ENCODE assay signal across 9 cellular contexts in the genomic region with DNA sequence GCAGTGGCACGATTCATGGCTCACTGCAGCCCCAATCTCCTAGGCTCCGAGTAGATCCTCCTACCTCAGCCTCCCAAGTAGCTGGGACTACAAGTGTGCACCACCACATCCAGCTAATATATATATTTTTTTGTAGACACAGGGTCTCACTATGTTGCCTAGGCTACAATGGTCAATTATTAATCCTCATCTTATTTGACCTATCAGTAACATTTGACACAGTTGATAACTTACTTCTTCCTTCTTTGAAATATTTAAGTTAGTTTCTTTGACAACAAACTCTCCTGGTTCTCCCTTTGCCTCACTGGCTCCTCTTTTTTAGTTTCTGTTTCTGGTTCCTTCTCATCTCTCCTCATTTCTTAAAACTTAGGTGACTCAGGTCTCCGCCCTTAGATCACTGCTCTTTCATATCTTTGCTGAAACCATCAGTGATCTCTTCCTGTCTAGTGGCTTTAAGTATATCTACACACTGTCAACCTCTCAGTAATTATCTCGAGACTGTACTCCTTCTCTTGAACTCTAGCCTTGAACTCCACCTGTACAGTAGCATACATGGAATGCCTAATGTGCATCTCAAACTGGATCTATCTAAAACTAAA. TPM values are rescaled to one million over a fixed set of nuclear protein-coding genes. Genes with fewer than 3 reads are reported as not detected.
DNase-seq lines count a peak whose midpoint lies in the region; ATAC-seq and TF ChIP-seq lines count a peak whose summit lies in the region.
"Had no signal": no experiment of that assay in that cellular context is flagged by ENCODE, and none has a peak within 500 bp of the region (broad histone marks: within the 10 kb centered on the region; RNA-seq: fewer than 3 reads in every experiment).

No MANE protein-coding gene starts in this region.

- DNase-seq in CD4-positive, CD25-positive, alpha-beta regulatory T cell = peak in 2 of 3 donors; percentile 46 to 93
- DNase-seq in T-helper 17 cell = no peak
- DNase-seq in Right ventricle myocardium inferior (ENCODE audit: missing footprints) = no peak
- no peak for DNase-seq in mucosa of gallbladder (ENCODE audit: low spot score)
- DNase-seq in tibial nerve (ENCODE audit: low spot score in 2 of 2) = no peak
- no peak for DNase-seq in upper lobe of right lung
- DNase-seq: NCI-H748 treated with DMSO at 0.1 percent for 48 hours had no signal

- H3K27ac ChIP-seq in CD4-positive, CD25-positive, alpha-beta regulatory T cell (ENCODE audit: insufficient read depth, low read length, poor library complexity, severe bottlenecking) = peak overlapping the region; percentile 67
- H3K27ac ChIP-seq in tibial nerve (no peak overlapping the region), upper lobe of right lung (no peak overlapping the region)

- H3K36me3 ChIP-seq in CD4-positive, CD25-positive, alpha-beta regulatory T cell (ENCODE audit: control insufficient read depth, insufficient read depth, low read length) = peaks cover 4% of the 10 kb centered on the region
- H3K36me3 ChIP-seq in tibial nerve (peaks cover 0 to 71% (median 3%) of the 10 kb centered on the region in 3 donors), upper lobe of right lung (peaks cover 7% of the 10 kb centered on the region)

- no peak for TF ChIP-seq EP300 in tibial nerve (IDR thresholded peaks at IDR 0.05)

- H3K9me3 Mint-ChIP-seq in CD4-positive, CD25-positive, alpha-beta regulatory T cell = peaks cover 0 to 10% (median 1%) of the 10 kb centered on the region in 7 donors

- peak; percentile 98 to 99 for ATAC-seq in CD4-positive, CD25-positive, alpha-beta regulatory T cell (ENCODE audit: low read depth in 2 of 2)
- peak; percentile 97 for ATAC-seq in GM19351 (IDR thresholded peaks at IDR 0.05; ENCODE audit: unreplicated experiment)
- ATAC-seq in HG03045 (IDR thresholded peaks at IDR 0.05; ENCODE audit: unreplicated experiment) = peak; percentile 79
- ATAC-seq in T-helper 17 cell = peak; percentile 94
- ATAC-seq in Right ventricle myocardium inferior = no peak
- ATAC-seq in upper lobe of right lung = no peak

- H3K4me3 Mint-ChIP-seq in CD4-positive, CD25-positive, alpha-beta regulatory T cell = peak overlapping the region; percentile 2 to 71 (median 56)
- H3K4me3 Mint-ChIP-seq in T-helper 17 cell = peak overlapping the region; percentile 63

- H3K9me3 ChIP-seq in CD4-positive, CD25-positive, alpha-beta regulatory T cell (ENCODE audit: control insufficient read depth in 2 of 2, low read length in 2 of 2) = no peaks in the 10 kb centered on the region
- no peaks in the 10 kb centered on the region for H3K9me3 ChIP-seq in T-helper 17 cell (ENCODE audit: control insufficient read depth, low read length, poor library complexity, severe bottlenecking)
- H3K9me3 ChIP-seq in tibial nerve = no peaks in the 10 kb centered on the region
- no peaks in the 10 kb centered on the region for H3K9me3 ChIP-seq in upper lobe of right lung

- no peaks in the 10 kb centered on the region for H3K27me3 Mint-ChIP-seq in CD4-positive, CD25-positive, alpha-beta regulatory T cell
- no peaks in the 10 kb centered on the region for H3K27me3 Mint-ChIP-seq in T-helper 17 cell

- H3K4me3 ChIP-seq in CD4-positive, CD25-positive, alpha-beta regulatory T cell (ENCODE audit: low read depth, low read length) = peak overlapping the region; percentile 57
- no peak overlapping the region for H3K4me3 ChIP-seq in tibial nerve
- no peak overlapping the region for H3K4me3 ChIP-seq in upper lobe of right lung

- H3K4me1 ChIP-seq in CD4-positive, CD25-positive, alpha-beta regulatory T cell (ENCODE audit: control insufficient read depth, insufficient read depth, low read length, poor library complexity, severe bottlenecking) = peaks cover 12% of the 10 kb centered on the region
- H3K4me1 ChIP-seq in tibial nerve (no peaks in the 10 kb centered on the region), upper lobe of right lung (no peaks in the 10 kb centered on the region)

- no peaks in the 10 kb centered on the region for H3K27me3 ChIP-seq in CD4-positive, CD25-positive, alpha-beta regulatory T cell (ENCODE audit: control insufficient read depth, insufficient read depth, low read length)
- H3K27me3 ChIP-seq in tibial nerve (no peaks in the 10 kb centered on the region), upper lobe of right lung (no peaks in the 10 kb centered on the region)

- whole genome bisulfite sequencing in tibial nerve, 2 donors = 92 to 95% methylated on average over 4 of the region's 4 CpGs

- H3K36me3 Mint-ChIP-seq in CD4-positive, CD25-positive, alpha-beta regulatory T cell = peaks cover 23% of the 10 kb centered on the region
- peaks cover 9% of the 10 kb centered on the region for H3K36me3 Mint-ChIP-seq in T-helper 17 cell (ENCODE audit: low read depth)

- intact Hi-C loops in Right ventricle myocardium inferior (cut with DNase I) = no loop called here
- intact Hi-C loops in upper lobe of right lung (cut with DNase I) = no loop called here

- H3K27ac Mint-ChIP-seq in CD4-positive, CD25-positive, alpha-beta regulatory T cell = peak overlapping the region; percentile 81 to 93 (median 92)
- H3K27ac Mint-ChIP-seq in T-helper 17 cell = peak overlapping the region; percentile 75

- TF ChIP-seq CTCF in tibial nerve (IDR thresholded peaks at IDR 0.05) (no peak), upper lobe of right lung (IDR thresholded peaks at IDR 0.05) (no peak)

- no peak for TF ChIP-seq POLR2A in tibial nerve (IDR thresholded peaks at IDR 0.05)

- peaks cover 10 to 27% (median 22%) of the 10 kb centered on the region in 4 donors for H3K4me1 Mint-ChIP-seq in CD4-positive, CD25-positive, alpha-beta regulatory T cell
- H3K4me1 Mint-ChIP-seq in T-helper 17 cell = peaks cover 19% of the 10 kb centered on the region

RNA-seq across cellular contexts. Expression of gene PGAP1, which starts 11.5 kb away (rescaled TPM):
- 19.2 TPM for total RNA-seq in CD4-positive, CD25-positive, alpha-beta regulatory T cell
- polyA plus RNA-seq in CD4-positive, CD25-positive, alpha-beta regulatory T cell = 1 to 10 TPM; 1.1 to 3.2 (median 1.8) TPM
- 10 to 100 TPM; 14.9 to 17.7 TPM for total RNA-seq in T-helper 17 cell
- total RNA-seq in Right ventricle myocardium inferior = 5.2 TPM
- total RNA-seq in mucosa of gallbladder = 6.8 TPM
- total RNA-seq in tibial nerve = 10 to 100 TPM in 3 of 4 donors, 1 to 10 TPM in 1; 8.0 to 13.3 (median 12.7) TPM
- 15.2 TPM for total RNA-seq in upper lobe of right lung

Comparison
In these comparisons a context has a peak if more than half of its experiments do, and no peak if none do; other contexts are left out.
1. ATAC-seq: peak in CD4-positive, CD25-positive, alpha-beta regulatory T cell (2 of 2), GM19351 (single experiment), HG03045 (single experiment) and T-helper 17 cell (single experiment); none in Right ventricle myocardium inferior (single experiment) and upper lobe of right lung (single experiment).
2. DNase-seq: peak in CD4-positive, CD25-positive, alpha-beta regulatory T cell (2 of 3); none in T-helper 17 cell (0 of 3), Right ventricle myocardium inferior (single experiment), mucosa of gallbladder (single experiment), tibial nerve (0 of 2) and upper lobe of right lung (single experiment).